Comparison of ENCODE assay signal across 22 cellular contexts in genomic region chr5:92484484-92484883, GRCh38.
A peak's percentile ranks its signal among the peaks of the same experiment; 100 is the strongest.
DNase-seq lines count a peak whose midpoint lies in the region; ATAC-seq, FAIRE-seq and TF ChIP-seq lines count a peak whose summit lies in the region.
"Had no signal": no experiment of that assay in that cellular context is flagged by ENCODE, and none has a peak within 500 bp of the region (broad histone marks: within the 10 kb centered on the region; RNA-seq: fewer than 3 reads in every experiment).

No MANE protein-coding gene starts in this region.

- no peak for ATAC-seq in GM19023 (IDR thresholded peaks at IDR 0.05; ENCODE audit: unreplicated experiment)
- no peak for ATAC-seq in GM18868 (IDR thresholded peaks at IDR 0.05; ENCODE audit: unreplicated experiment)
- ATAC-seq: A549; CD8-positive, alpha-beta T cell; GM12878 had no signal

- no peak overlapping the region for H3K9ac ChIP-seq in kidney (ENCODE audit: low read length in 2 of 2)
- H3K9ac ChIP-seq: BLaER1 treated with 17β-estradiol and CSF1 and Interleukin-3, amounts not matched to agents 10 nM and 100 nM had no signal

- FAIRE-seq in A204.1 (lab: Jason Lieb, UNC) (peak; percentile 44), G401.6 (lab: Jason Lieb, UNC) (peak; percentile 60), endometrium (lab: Jason Lieb, UNC) (peak; percentile 60), kidney (lab: Jason Lieb, UNC) (peak; percentile 70)
- FAIRE-seq: A549, D721Med, GM12878, GM12892, GM18507 had no signal

- H3K36me3 ChIP-seq in kidney (ENCODE audit: control insufficient read depth in 1 of 2, insufficient read depth in 2 of 2, low read length in 2 of 2): no peaks in the 10 kb centered on the region
- H3K36me3 ChIP-seq: BLaER1 treated with 17β-estradiol and CSF1 and Interleukin-3, amounts not matched to agents 10 nM and 100 nM had no signal

- no peaks in the 10 kb centered on the region for H3K9me3 ChIP-seq in kidney (ENCODE audit: control insufficient read depth in 1 of 2, low read length in 2 of 2)
- H3K9me3 ChIP-seq: A549; BLaER1 treated with 17β-estradiol and CSF1 and Interleukin-3, amounts not matched to agents 10 nM and 100 nM; Caco-2 had no signal

- no peak for TF ChIP-seq CTCF in kidney (IDR thresholded peaks at IDR 0.05; ENCODE audit: borderline replicate concordance, extremely low read depth, insufficient read depth)

- H3K4me1 ChIP-seq in kidney (ENCODE audit: control insufficient read depth in 1 of 2, insufficient read depth in 1 of 2, low read depth in 1 of 2, low read length in 2 of 2): no peaks in the 10 kb centered on the region
- H3K4me1 ChIP-seq: A549; BLaER1 treated with 17β-estradiol and CSF1 and Interleukin-3, amounts not matched to agents 10 nM and 100 nM; Caco-2 had no signal

- intact Hi-C loops in kidney (cut with DNase I): no loop called here

- H3K27ac ChIP-seq in kidney (ENCODE audit: low read depth in 2 of 2, low read length in 2 of 2): no peak overlapping the region
- H3K27ac ChIP-seq: A549; BLaER1 treated with 17β-estradiol and CSF1 and Interleukin-3, amounts not matched to agents 10 nM and 100 nM; C4-2B had no signal

- DNase-seq in kidney (no peak), SIG-M5 (lab: John Stamatoyannopoulos, UW) (no peak)
- DNase-seq: 8988T; AML-193; Caco-2; Calu3; CD4-positive, alpha-beta T cell; CD8-positive, alpha-beta T cell; DMS79 treated with DMSO at 0.1 percent for 48 hours; GDM1 had no signal

- H3K4me3 ChIP-seq in kidney (ENCODE audit: low read length in 2 of 2): no peak overlapping the region
- H3K4me3 ChIP-seq: A549; BLaER1 treated with 17β-estradiol and CSF1 and Interleukin-3, amounts not matched to agents 10 nM and 100 nM; GM12878 had no signal
